In the genomic region with DNA sequence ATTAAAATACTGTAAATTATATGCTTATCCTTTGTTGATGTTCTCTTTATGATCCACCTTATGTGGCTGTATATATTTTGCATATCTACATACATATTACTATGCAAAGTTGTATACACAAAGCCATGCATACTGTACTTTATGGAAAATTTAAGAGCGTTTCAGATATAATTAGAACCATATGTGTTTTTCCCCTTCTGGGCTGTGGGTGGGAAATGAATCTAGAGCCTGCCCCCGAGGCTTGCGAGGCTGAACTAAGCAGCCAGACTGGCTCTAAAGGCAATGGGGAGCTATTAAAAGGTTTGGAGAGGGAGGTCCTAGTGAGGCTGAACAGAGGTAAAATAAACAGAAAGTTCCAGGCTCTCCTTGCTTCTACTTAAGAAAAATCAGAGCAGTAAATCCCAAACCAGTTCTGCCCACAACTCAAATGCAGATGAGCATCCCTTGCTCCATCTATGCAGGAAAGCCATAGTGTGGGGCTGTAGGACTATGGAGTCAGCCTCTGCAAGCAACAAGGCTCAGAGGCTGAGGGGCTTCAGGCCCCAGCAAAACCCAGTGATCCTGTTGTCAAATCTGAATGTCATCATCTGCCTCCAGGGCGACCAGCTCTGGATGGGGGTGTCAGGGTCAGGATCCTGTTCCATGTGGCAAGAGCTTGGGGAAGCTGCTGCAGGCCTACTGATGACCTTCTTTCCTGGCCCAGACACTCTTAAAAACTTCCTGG, we compare ENCODE assay signal across 8 cellular contexts. TPM values are rescaled to one million over a fixed set of nuclear protein-coding genes. Genes with fewer than 3 reads are reported as not detected.
A peak's percentile ranks its signal among the peaks of the same experiment; 100 is the strongest.
DNase-seq lines count a peak whose midpoint lies in the region; ATAC-seq and TF ChIP-seq lines count a peak whose summit lies in the region.

No MANE protein-coding gene starts in this region.

- H3K36me3 ChIP-seq in adipocyte (ENCODE audit: control insufficient read depth, insufficient read depth, low read length, severe bottlenecking) (no peaks in the 10 kb centered on the region), testis (ENCODE audit: low read depth, missing control alignments) (no peaks in the 10 kb centered on the region)

- peak overlapping the region; percentile 87 to 94 for H3K27ac ChIP-seq in testis

- intact Hi-C loops in testis (cut with DNase I; ENCODE audit: low total_unique reads) = no loop called here

- H3K4me1 ChIP-seq in adipocyte (ENCODE audit: control insufficient read depth, insufficient read depth, low read length) (peaks cover 58% of the 10 kb centered on the region), testis (peaks cover 58% of the 10 kb centered on the region)

- H3K9ac ChIP-seq in adipocyte (ENCODE audit: low read length) = peak overlapping the region; percentile 94

- TF ChIP-seq POLR2A in testis (IDR thresholded peaks at IDR 0.05) = no peak

- peak; percentile 39 for DNase-seq in stimulated activated CD4-positive, alpha-beta T cell treated with anti-CD3 and anti-CD28 coated beads, Interleukin-15, amount 100 ng/mL, for 24 hours
- DNase-seq in stimulated activated CD4-positive, alpha-beta T cell treated with anti-CD3 and anti-CD28 coated beads, Interleukin-4, amount 100 ng/mL, for 4 hours = no peak
- peak; percentile 90 for DNase-seq in adipocyte (ENCODE audit: low read depth)
- DNase-seq in left kidney (ENCODE audit: low read depth, low spot score) = peak; percentile 59
- no peak for DNase-seq in testis
- DNase-seq in NCI-H187 treated with DMSO at 0.1 percent for 48 hours (lab: John Stamatoyannopoulos, UW) = no peak
- DNase-seq in HK-2 (ENCODE audit: unreplicated experiment) = no peak

- no peaks in the 10 kb centered on the region for H3K9me3 ChIP-seq in adipocyte (ENCODE audit: control insufficient read depth, low read length)
- H3K9me3 ChIP-seq in testis = no peaks in the 10 kb centered on the region

- TF ChIP-seq CTCF in testis (IDR thresholded peaks at IDR 0.05) = no peak

- H3K4me3 ChIP-seq in adipocyte (ENCODE audit: low read length) (peak overlapping the region; percentile 52), testis (no peak overlapping the region)

- no peaks in the 10 kb centered on the region for H3K27me3 ChIP-seq in adipocyte (replicated peaks; ENCODE audit: control insufficient read depth, insufficient read depth, low read length)
- H3K27me3 ChIP-seq in testis = no peaks in the 10 kb centered on the region

- 36 to 37% methylated on average over 4 of the region's 4 CpGs for WGBS in testis, 2 donors

- no peak for ATAC-seq in HG02610 (IDR thresholded peaks at IDR 0.05; ENCODE audit: unreplicated experiment)

RNA-seq across cellular contexts. Expression of gene DDIT4, which starts 14.1 kb away (rescaled TPM):
- 10 to 100 TPM; 69.6 to 94.3 TPM for total RNA-seq in testis
- polyA plus RNA-seq in testis (ENCODE audit: insufficient read depth, low read depth, low replicate concordance) = 46.6 TPM

RNA-seq across cellular contexts. Expression of gene ASCC1, which starts 43.6 kb away (rescaled TPM):
- total RNA-seq in testis = 10 to 100 TPM; 48.8 to 58.3 TPM
- 47.4 TPM for polyA plus RNA-seq in testis (ENCODE audit: insufficient read depth, low read depth, low replicate concordance)

RNA-seq across cellular contexts. Expression of gene ANAPC16, which starts 43.8 kb away (rescaled TPM):
- total RNA-seq in testis = 10 to 100 TPM; 43.8 to 47.9 TPM
- polyA plus RNA-seq in testis (ENCODE audit: insufficient read depth, low read depth, low replicate concordance) = 96.0 TPM

Comparison
In these comparisons a context has a peak if more than half of its experiments do, and no peak if none do; other contexts are left out.
1. DNase-seq: peak in stimulated activated CD4-positive, alpha-beta T cell treated with anti-CD3 and anti-CD28 coated beads, Interleukin-15, amount 100 ng/mL, for 24 hours (single experiment), adipocyte (single experiment) and left kidney (single experiment); none in stimulated activated CD4-positive, alpha-beta T cell treated with anti-CD3 and anti-CD28 coated beads, Interleukin-4, amount 100 ng/mL, for 4 hours (0 of 2), testis (single experiment), NCI-H187 treated with DMSO at 0.1 percent for 48 hours (single experiment) and HK-2 (single experiment).